28 cellular contexts compared by ENCODE assay signal in the genomic region with DNA sequence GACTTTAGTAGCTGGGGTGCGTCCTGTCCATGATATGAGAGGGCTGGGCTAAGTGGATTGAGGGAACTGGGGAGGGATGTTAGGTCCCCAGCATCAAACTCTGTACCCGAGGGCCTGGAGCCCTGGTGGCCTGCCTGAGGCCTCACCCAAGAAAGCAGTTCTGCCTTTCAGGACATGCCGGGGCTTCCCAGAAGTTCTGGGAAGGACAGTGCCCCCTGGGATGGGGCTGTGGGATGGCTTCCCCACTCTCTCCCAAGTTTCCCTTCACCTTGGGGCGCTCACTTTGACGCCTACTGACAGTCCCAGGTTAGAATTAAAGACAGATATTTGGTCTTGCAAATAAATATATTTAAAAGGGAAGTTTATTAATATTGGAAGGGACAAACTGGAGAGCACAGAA. TPM values are rescaled to one million over a fixed set of nuclear protein-coding genes. Genes with fewer than 3 reads are reported as not detected.
"Had no signal": no experiment of that assay in that cellular context is flagged by ENCODE, and none has a peak within 500 bp of the region (broad histone marks: within the 10 kb centered on the region; RNA-seq: fewer than 3 reads in every experiment).

No MANE protein-coding gene starts in this region.

- H3K4me1 Mint-ChIP-seq: mesothelial cell of epicardium, neural crest cell had no signal

- H3K27me3 Mint-ChIP-seq: natural killer cell treated with Interleukin-12 subunit alpha and Interleukin-12 subunit beta and Interleukin-15 and Interleukin-18, amount 100 ng/mL, for 72 hours; stimulated activated naive B cell treated with anti-CD40 and anti-IgM and Interleukin-4, amounts not matched to agents 10 μg/mL and 1 μg/mL and 100 μg/mL, for 72 hours; stimulated activated naive CD8-positive, alpha-beta T cell treated with anti-CD3 and anti-CD28 coated beads, Interleukin-15, Interleukin-2, amounts not matched to agents 100 ng/mL and 50 ng/mL, for 24 hours had no signal

- DNase-seq: colonic mucosa; effector CD8-positive, alpha-beta T cell; foreskin keratinocyte; heart left ventricle; kidney; mesenchymal stem cell; stimulated activated CD4-positive, alpha-beta T cell treated with anti-CD3 and anti-CD28 coated beads, Interleukin-4, amount 100 ng/mL, for 4 hours; stimulated activated naive B cell treated with anti-CD40 and anti-IgM and Interleukin-4, amounts not matched to agents 10 μg/mL and 1 μg/mL and 100 μg/mL, for 72 hours; uterus had no signal

- H2AFZ ChIP-seq: hepatocyte had no signal

- H3K36me3 ChIP-seq: colonic mucosa, heart left ventricle, prostate gland, right atrium auricular region, sigmoid colon, thoracic aorta, uterus had no signal

- H3K36me3 Mint-ChIP-seq: natural killer cell treated with Interleukin-12 subunit alpha and Interleukin-12 subunit beta and Interleukin-15 and Interleukin-18, amount 100 ng/mL, for 72 hours had no signal

- ATAC-seq: gastroesophageal sphincter; heart left ventricle; natural killer cell treated with Interleukin-12 subunit alpha and Interleukin-12 subunit beta and Interleukin-15 and Interleukin-18, amount 100 ng/mL, for 72 hours; stimulated activated naive B cell treated with anti-CD40 and anti-IgM and Interleukin-4, amounts not matched to agents 10 μg/mL and 1 μg/mL and 100 μg/mL, for 72 hours had no signal

- H3K4me3 ChIP-seq: colonic mucosa, esophagus muscularis mucosa, gastroesophageal sphincter, hepatocyte, prostate gland, right atrium auricular region, sigmoid colon, thoracic aorta, tibial nerve, upper lobe of left lung, uterus had no signal

- H3K27ac ChIP-seq: colonic mucosa, esophagus muscularis mucosa, foreskin keratinocyte, gastroesophageal sphincter, heart left ventricle, hepatocyte, prostate gland, right atrium auricular region, sigmoid colon, thoracic aorta, tibial nerve, upper lobe of left lung, uterus had no signal

- H3K9me3 ChIP-seq: colonic mucosa, esophagus muscularis mucosa, gastroesophageal sphincter, heart left ventricle, prostate gland, right atrium auricular region, sigmoid colon, thoracic aorta, tibial nerve, upper lobe of left lung, uterus had no signal

- H3K4me1 ChIP-seq: colonic mucosa, esophagus muscularis mucosa, foreskin keratinocyte, gastroesophageal sphincter, heart left ventricle, prostate gland, right atrium auricular region, sigmoid colon, tibial nerve, upper lobe of left lung, uterus had no signal

- H3K27me3 ChIP-seq: colonic mucosa, esophagus muscularis mucosa, foreskin keratinocyte, gastroesophageal sphincter, heart left ventricle, hepatocyte, right atrium auricular region, sigmoid colon, tibial nerve, upper lobe of left lung, uterus had no signal

- H3K79me2 ChIP-seq: hepatocyte had no signal

- H3K9me3 Mint-ChIP-seq: dendritic cell treated with granulocyte-macrophage colony-stimulating factor and Interleukin-4, amounts not matched to agents 40 ng/mL and 50 ng/mL, for 4 days; mesothelial cell of epicardium; natural killer cell treated with Interleukin-12 subunit alpha and Interleukin-12 subunit beta and Interleukin-15 and Interleukin-18, amount 100 ng/mL, for 72 hours; neural crest cell; stimulated activated naive B cell treated with anti-CD40 and anti-IgM and Interleukin-4, amounts not matched to agents 10 μg/mL and 1 μg/mL and 100 μg/mL, for 72 hours; stimulated activated naive CD8-positive, alpha-beta T cell treated with anti-CD3 and anti-CD28 coated beads, Interleukin-15, Interleukin-2, amounts not matched to agents 100 ng/mL and 50 ng/mL, for 24 hours had no signal

- H3K27ac Mint-ChIP-seq: dendritic cell treated with granulocyte-macrophage colony-stimulating factor and Interleukin-4, amounts not matched to agents 40 ng/mL and 50 ng/mL, for 4 days; mesothelial cell of epicardium; stimulated activated naive B cell treated with anti-CD40 and anti-IgM and Interleukin-4, amounts not matched to agents 10 μg/mL and 1 μg/mL and 100 μg/mL, for 72 hours; stimulated activated naive CD8-positive, alpha-beta T cell treated with anti-CD3 and anti-CD28 coated beads, Interleukin-15, Interleukin-2, amounts not matched to agents 100 ng/mL and 50 ng/mL, for 24 hours had no signal

- H3K4me2 ChIP-seq: hepatocyte had no signal

- H3K4me3 Mint-ChIP-seq: dendritic cell treated with granulocyte-macrophage colony-stimulating factor and Interleukin-4, amounts not matched to agents 40 ng/mL and 50 ng/mL, for 4 days; mesothelial cell of epicardium; neural crest cell; stimulated activated naive B cell treated with anti-CD40 and anti-IgM and Interleukin-4, amounts not matched to agents 10 μg/mL and 1 μg/mL and 100 μg/mL, for 72 hours; stimulated activated naive CD8-positive, alpha-beta T cell treated with anti-CD3 and anti-CD28 coated beads, Interleukin-15, Interleukin-2, amounts not matched to agents 100 ng/mL and 50 ng/mL, for 24 hours had no signal

RNA-seq across cellular contexts. Expression of a gene that starts 1.8 kb away (rescaled TPM):
- total RNA-seq: epithelial cell of proximal tubule; lung microvascular endothelial cell; natural killer cell treated with Interleukin-12 subunit alpha and Interleukin-12 subunit beta and Interleukin-15 and Interleukin-18, amount 100 ng/mL, for 72 hours; osteocyte had no signal
- polyA plus RNA-seq: fibroblast of lung had no signal

RNA-seq across cellular contexts. Expression of a gene that starts 30.2 kb away (rescaled TPM):
- total RNA-seq: lung microvascular endothelial cell; myocyte; natural killer cell treated with Interleukin-12 subunit alpha and Interleukin-12 subunit beta and Interleukin-15 and Interleukin-18, amount 100 ng/mL, for 72 hours had no signal
